ENCODE assay signal across 8 cellular contexts in genomic region chr11:86068951-86069407, GRCh38. TPM values are rescaled to one million over a fixed set of nuclear protein-coding genes. Genes with fewer than 3 reads are reported as not detected.
DNase-seq lines count a peak whose midpoint lies in the region; ATAC-seq and TF ChIP-seq lines count a peak whose summit lies in the region.

PICALM (minus strand) TSS chr11:86069084; CDS start chr11:86068780, 304 bp downstream.

- no peaks in the 10 kb centered on the region for H3K27me3 Mint-ChIP-seq in dendritic cell treated with granulocyte-macrophage colony-stimulating factor and Interleukin-4, amounts not matched to agents 40 ng/mL and 50 ng/mL, for 4 days

- H3K4me1 Mint-ChIP-seq in dendritic cell treated with granulocyte-macrophage colony-stimulating factor and Interleukin-4, amounts not matched to agents 40 ng/mL and 50 ng/mL, for 4 days (ENCODE audit: low read depth), result peaks cover 37% of the 10 kb centered on the region

- intact Hi-C loops in dendritic cell treated with granulocyte-macrophage colony-stimulating factor and Interleukin-4, amounts not matched to agents 40 ng/mL and 50 ng/mL, for 4 days (cut with micrococcal nuclease), result loop anchor here (1.0 to 5.0 kb wide), 2 partner anchors 70 to 133 kb away; no protein-coding TSS in a partner anchor
- intact Hi-C loops in left lung (cut with DNase I), result no loop called here

- H3K27ac Mint-ChIP-seq in dendritic cell treated with granulocyte-macrophage colony-stimulating factor and Interleukin-4, amounts not matched to agents 40 ng/mL and 50 ng/mL, for 4 days, result peak within 1 kb of the TSS; percentile 99

- H3K9me3 ChIP-seq in left lung, result no peaks in the 10 kb centered on the region

- H3K36me3 Mint-ChIP-seq in dendritic cell treated with granulocyte-macrophage colony-stimulating factor and Interleukin-4, amounts not matched to agents 40 ng/mL and 50 ng/mL, for 4 days (ENCODE audit: low read depth), result peaks cover 36% of the 10 kb centered on the region

- H3K36me3 ChIP-seq in left lung, result no peaks in the 10 kb centered on the region

- peak within 1 kb of the TSS; percentile 81 to 88 for H3K4me3 ChIP-seq in left lung

- peaks cover 25 to 32% of the 10 kb centered on the region in 2 donors for H3K4me1 ChIP-seq in left lung

- no peaks in the 10 kb centered on the region for H3K27me3 ChIP-seq in left lung

- H3K4me3 Mint-ChIP-seq in dendritic cell treated with granulocyte-macrophage colony-stimulating factor and Interleukin-4, amounts not matched to agents 40 ng/mL and 50 ng/mL, for 4 days, result peak within 1 kb of the TSS; percentile 97

- peak; percentile 80 for ATAC-seq in GM19372 (IDR thresholded peaks at IDR 0.05; ENCODE audit: low read depth, unreplicated experiment)
- ATAC-seq in HG03558 (IDR thresholded peaks at IDR 0.05; ENCODE audit: extremely low read depth, unreplicated experiment), result peak; percentile 60
- ATAC-seq in left lung, result peak; percentile 96

- TF ChIP-seq CTCF in left lung (IDR thresholded peaks at IDR 0.05), result no peak

- peak within 1 kb of the TSS; percentile 96 to 98 for H3K27ac ChIP-seq in left lung

- DNase-seq in C1 segment of cervical spinal cord (lab: John Stamatoyannopoulos, UW), result peak; percentile 70 to 99 (median 96)
- DNase-seq in NCI-H748 treated with DMSO at 0.1 percent for 48 hours (lab: John Stamatoyannopoulos, UW), result peak; percentile 79
- DNase-seq in activated CD4-positive, alpha-beta T cell treated with anti-CD3 and anti-CD28 coated beads, Interleukin-2, amount 50 U/mL, for 24 hours (ENCODE audit: low read depth in 1 of 2, low spot score in 1 of 2), result peak; percentile 83 to 96
- DNase-seq in left lung, result peak; percentile 99 to 100
- DNase-seq in stimulated activated CD4-positive, alpha-beta T cell treated with anti-CD3 and anti-CD28 coated beads, Interleukin-2, amount 100 ng/mL, for 48 hours, result peak; percentile 94 to 96

- H3K9me3 Mint-ChIP-seq in dendritic cell treated with granulocyte-macrophage colony-stimulating factor and Interleukin-4, amounts not matched to agents 40 ng/mL and 50 ng/mL, for 4 days, result no peaks in the 10 kb centered on the region

RNA-seq across cellular contexts. Expression of gene PICALM, which starts in this region (rescaled TPM):
- 100 to 1,000 TPM; 159 to 216 TPM for total RNA-seq in left lung

Comparison
In these comparisons a context has a peak if more than half of its experiments do, and no peak if none do; other contexts are left out.
1. Peak in every context shown above with its lines: DNase-seq, ATAC-seq, H3K4me3 ChIP-seq and H3K27ac ChIP-seq.